Comparison of ENCODE assay signal across 20 cellular contexts in genomic region chrY:22980151-22980550, GRCh38. TPM values are rescaled to one million over a fixed set of nuclear protein-coding genes. Genes with fewer than 3 reads are reported as not detected.
"Had no signal": no experiment of that assay in that cellular context is flagged by ENCODE, and none has a peak within 500 bp of the region (broad histone marks: within the 10 kb centered on the region; RNA-seq: fewer than 3 reads in every experiment).

No MANE protein-coding gene starts in this region.

RNA-seq across cellular contexts. Expression of gene BPY2, which starts 3.9 kb away (rescaled TPM):
- total RNA-seq: activated naive CD4-positive, alpha-beta T cell treated with anti-CD3 and anti-CD28 coated beads for 36 hours; activated naive CD4-positive, alpha-beta T cell treated with anti-CD3 and anti-CD28 coated beads, Interleukin-2, amount 50 U/mL, for 72 hours; activated naive CD8-positive, alpha-beta T cell treated with anti-CD3 and anti-CD28 coated beads for 36 hours; activated naive CD8-positive, alpha-beta T cell treated with anti-CD3 and anti-CD28 coated beads, Interleukin-2, amount 10 ng/mL, durations not matched to agents 7 days and 5 days; activated T-cell treated with anti-CD3 and anti-CD28 coated beads, Interleukin-2, amount 50 U/mL, for 4 hours; activated T-cell treated with anti-CD3 and anti-CD28 coated beads, Interleukin-2, amount 50 U/mL, for 72 hours; activated T-helper 1 cell treated with anti-CD3 and anti-CD28 coated beads, Interleukin-12 subunit alpha, Interleukin-12 subunit beta, Interleukin-2, Interleukin-4 antibody, amounts not matched to agents 30 ng/mL and 10 ng/mL and 1 ng/mL, durations not matched to agents 14 hours and 24 hours and 36 hours; activated T-helper 17 cell treated with anti-CD3 and anti-CD28 coated beads, Interleukin-2, amount 50 U/mL, for 72 hours; activated T-helper 2 cell treated with anti-CD3 and anti-CD28 coated beads, Interferon-gamma antibody, Interleukin-2, Interleukin-4, amounts not matched to agents 10 μg/mL and 5 μg/mL and 100 μg/mL, durations not matched to agents 14 hours and 24 hours and 36 hours; adrenal gland; aorta; ascending aorta; astrocyte; body of pancreas; breast epithelium; bronchial epithelial cell; cardiac muscle cell; cardiac septum; cerebellum; chondrocyte had no signal
